ENCODE assay signal across 8 cellular contexts in genomic region chr9:91192379-91192775, GRCh38.
DNase-seq lines count a peak whose midpoint lies in the region; ATAC-seq and TF ChIP-seq lines count a peak whose summit lies in the region.

No MANE protein-coding gene starts in this region.

- H3K9me3 Mint-ChIP-seq in effector memory CD8-positive, alpha-beta T cell = no peaks in the 10 kb centered on the region

- peaks cover 32% of the 10 kb centered on the region in 2 donors for H3K4me1 Mint-ChIP-seq in effector memory CD8-positive, alpha-beta T cell (ENCODE audit: low read depth in 2 of 2)

- peak overlapping the region; percentile 83 for H2AFZ ChIP-seq in parathyroid adenoma

- peak overlapping the region; percentile 74 to 94 for H3K27ac Mint-ChIP-seq in effector memory CD8-positive, alpha-beta T cell

- no peak for TF ChIP-seq CTCF in parathyroid adenoma (IDR thresholded peaks at IDR 0.05)

- ATAC-seq in GM18861 (IDR thresholded peaks at IDR 0.05; ENCODE audit: unreplicated experiment) (peak; percentile 18), GM19463 (IDR thresholded peaks at IDR 0.05; ENCODE audit: unreplicated experiment) (no peak), HG02623 (IDR thresholded peaks at IDR 0.05; ENCODE audit: unreplicated experiment) (no peak)
- no peak for ATAC-seq in effector memory CD8-positive, alpha-beta T cell (replicated peaks)

- H3K4me3 ChIP-seq in parathyroid adenoma (ENCODE audit: low read depth, low read length) = peak overlapping the region; percentile 39

- no peaks in the 10 kb centered on the region for H3K9me3 ChIP-seq in parathyroid adenoma (ENCODE audit: control insufficient read depth, low read length)

- H3K27me3 Mint-ChIP-seq in effector memory CD8-positive, alpha-beta T cell = no peaks in the 10 kb centered on the region

- H3K4me3 Mint-ChIP-seq in effector memory CD8-positive, alpha-beta T cell = peak overlapping the region; percentile 92 to 94

- no peak overlapping the region for H3K9ac ChIP-seq in parathyroid adenoma

- peak overlapping the region; percentile 99 for H3K27ac ChIP-seq in parathyroid adenoma

- H3K79me2 ChIP-seq in parathyroid adenoma = no peaks in the 10 kb centered on the region

- H3K27me3 ChIP-seq in parathyroid adenoma (ENCODE audit: control insufficient read depth, insufficient read depth, low read length) = no peaks in the 10 kb centered on the region

- H3K36me3 Mint-ChIP-seq in effector memory CD8-positive, alpha-beta T cell (ENCODE audit: insufficient read depth) = peaks cover 19% of the 10 kb centered on the region

- DNase-seq in NCI-H82 (lab: John Stamatoyannopoulos, UW) (peak; percentile 85), NCI-H2081 treated with DMSO at 0.1 percent for 48 hours (lab: John Stamatoyannopoulos, UW) (no peak), NCI-H146 (lab: John Stamatoyannopoulos, UW) (no peak)
- no peak for DNase-seq in effector memory CD8-positive, alpha-beta T cell

- H3K4me2 ChIP-seq in parathyroid adenoma (ENCODE audit: low read length) = peak overlapping the region; percentile 86

- no peaks in the 10 kb centered on the region for H3K36me3 ChIP-seq in parathyroid adenoma (ENCODE audit: control insufficient read depth, insufficient read depth, low read length)

- peaks cover 19% of the 10 kb centered on the region for H3K4me1 ChIP-seq in parathyroid adenoma
